18 cellular contexts compared by ENCODE assay signal in genomic region chr7:30840176-30841024, GRCh38.
"Had no signal": no experiment of that assay in that cellular context is flagged by ENCODE, and none has a peak within 500 bp of the region (broad histone marks: within the 10 kb centered on the region; RNA-seq: fewer than 3 reads in every experiment).

No MANE protein-coding gene starts in this region.

- H3K4me3 ChIP-seq: esophagus squamous epithelium, gastrocnemius medialis, heart left ventricle, left lung, spleen, testis had no signal

- ATAC-seq: activated CD4-positive, alpha-beta T cell treated with anti-CD3 and anti-CD28 coated beads for 36 hours; gastrocnemius medialis; natural killer cell treated with Interleukin-12 subunit alpha and Interleukin-12 subunit beta and Interleukin-15 and Interleukin-18, amount 100 ng/mL, for 72 hours had no signal

- H3K36me3 ChIP-seq: gastrocnemius medialis, left lung, neutrophil had no signal

- DNase-seq: activated B cell treated with CpG ODN at 0.5 μM for 24 hours; activated CD4-positive, alpha-beta T cell treated with anti-CD3 and anti-CD28 coated beads for 36 hours; activated CD4-positive, alpha-beta T cell treated with anti-CD3 and anti-CD28 coated beads, Interleukin-2, amount 50 U/mL, for 4 hours; activated gamma-delta T cell treated with Interleukin-2 at 50 U/mL for 16 hours; anterior cingulate cortex; effector memory CD4-positive, alpha-beta T cell; esophagus squamous epithelium; gastrocnemius medialis; heart left ventricle; left lung; spleen; stimulated activated CD4-positive, alpha-beta T cell treated with anti-CD3 and anti-CD28 coated beads, Interleukin-4, amount 100 ng/mL, for 1 hour; stimulated activated naive CD4-positive, alpha-beta T cell; T1000; testis; trophoblast cell had no signal

- H3K9me3 ChIP-seq: esophagus squamous epithelium, gastrocnemius medialis, heart left ventricle, left lung, neutrophil, testis had no signal

- H3K27ac ChIP-seq: left lung, neutrophil, spleen, testis had no signal

- H3K27me3 ChIP-seq: esophagus squamous epithelium, gastrocnemius medialis, heart left ventricle, left lung, neutrophil, spleen, testis had no signal
